ENCODE assay signal across 20 cellular contexts in the genomic region with DNA sequence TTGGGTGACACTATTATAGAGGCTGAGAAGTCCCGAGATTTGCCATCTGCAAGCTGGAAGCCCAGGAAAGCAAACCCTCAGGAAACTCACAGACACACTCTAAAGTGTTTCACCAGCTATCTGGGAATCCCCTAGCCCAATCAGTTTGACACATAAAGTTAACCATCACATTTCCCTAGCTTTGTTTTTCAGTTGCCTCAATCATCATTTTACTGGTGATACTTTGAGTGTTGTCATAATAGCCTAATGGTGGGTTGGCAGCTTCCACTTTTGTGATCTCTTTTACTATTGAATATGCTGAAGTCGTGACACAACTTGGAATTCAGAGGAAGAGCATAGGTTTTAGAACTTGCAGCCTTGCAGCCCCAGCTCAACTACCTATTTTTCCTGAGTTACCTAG. TPM values are rescaled to one million over a fixed set of nuclear protein-coding genes. Genes with fewer than 3 reads are reported as not detected.
DNase-seq lines count a peak whose midpoint lies in the region; ATAC-seq and TF ChIP-seq lines count a peak whose summit lies in the region.
"Had no signal": no experiment of that assay in that cellular context is flagged by ENCODE, and none has a peak within 500 bp of the region (broad histone marks: within the 10 kb centered on the region; RNA-seq: fewer than 3 reads in every experiment).

No MANE protein-coding gene starts in this region.

- TF ChIP-seq CTCF in DND-41 (IDR thresholded peaks at IDR 0.05; ENCODE audit: borderline replicate concordance, extremely low read depth, low read length, poor library complexity, severe bottlenecking), result no peak

- peaks cover 45% of the 10 kb centered on the region for H3K79me2 ChIP-seq in DND-41 (ENCODE audit: insufficient read depth, low read length)

- peaks cover 0 to 33% (median 0%) of the 10 kb centered on the region in 11 experiments; a peak in 7 of 22 replicates for H4K20me1 ChIP-seq in BLaER1 treated with 17β-estradiol and CSF1 and Interleukin-3, amounts not matched to agents 10 nM and 100 nM
- peaks cover 17% of the 10 kb centered on the region; the same call in 1 of the 2 replicates for H4K20me1 ChIP-seq in DND-41 (ENCODE audit: insufficient read depth, low read length)

- H2AFZ ChIP-seq in DND-41 (ENCODE audit: low read depth, low read length), result no peak overlapping the region

- POLR2A ChIA-PET in naive thymus-derived CD8-positive, alpha-beta T cell (lab: Charles Lee), result interaction anchor here (0.8 to 2.3 kb wide), 4 partner anchors 21 to 277 kb away, joined by 3 to 5 read pairs (median 4); a partner anchor contains a TSS

- H3K4me2 ChIP-seq in BLaER1 treated with 17β-estradiol and CSF1 and Interleukin-3, amounts not matched to agents 10 nM and 100 nM, result peak overlapping the region in 9 of 11 experiments; percentile 78 to 100 (median 88); a peak in 12 of 22 replicates
- peak overlapping the region; percentile 97; the same call in 1 of the 2 replicates for H3K4me2 ChIP-seq in DND-41 (ENCODE audit: insufficient read depth, low read length)

- no peaks in the 10 kb centered on the region for H3K27me3 Mint-ChIP-seq in T-helper 1 cell treated with Interleukin-12 subunit alpha and Interleukin-12 subunit beta and Interleukin-4 antibody, amounts not matched to agents 30 μg/mL and 1 μg/mL, for 36 hours (ENCODE audit: low read depth)
- H3K27me3 Mint-ChIP-seq in naive thymus-derived CD8-positive, alpha-beta T cell, result no peaks in the 10 kb centered on the region
- H3K27me3 Mint-ChIP-seq: central memory CD8-positive, alpha-beta T cell; memory B cell; naive B cell had no signal

- H3K27ac Mint-ChIP-seq in T-helper 1 cell treated with Interleukin-12 subunit alpha and Interleukin-12 subunit beta and Interleukin-4 antibody, amounts not matched to agents 30 μg/mL and 1 μg/mL, for 36 hours, result peak overlapping the region; percentile 13
- H3K27ac Mint-ChIP-seq in naive thymus-derived CD8-positive, alpha-beta T cell, result peak overlapping the region in 2 of 10 donors; percentile 3 to 27

- peaks cover 20% of the 10 kb centered on the region for H3K36me3 Mint-ChIP-seq in T-helper 1 cell treated with Interleukin-12 subunit alpha and Interleukin-12 subunit beta and Interleukin-4 antibody, amounts not matched to agents 30 μg/mL and 1 μg/mL, for 36 hours (ENCODE audit: low read depth)
- peaks cover 5 to 33% (median 20%) of the 10 kb centered on the region in 3 donors for H3K36me3 Mint-ChIP-seq in naive thymus-derived CD8-positive, alpha-beta T cell
- H3K36me3 Mint-ChIP-seq: naive B cell had no signal

- H3K9me3 ChIP-seq in BLaER1 treated with 17β-estradiol and CSF1 and Interleukin-3, amounts not matched to agents 10 nM and 100 nM (replicated peaks in 1 of 11), result peaks cover 0 to 22% (median 17%) of the 10 kb centered on the region in 11 experiments; a peak in 18 of 22 replicates
- H3K9me3 ChIP-seq in DND-41 (ENCODE audit: insufficient read depth, low read length, severe bottlenecking), result no peaks in the 10 kb centered on the region

- no peak overlapping the region for H3K27ac ChIP-seq in BLaER1 treated with 17β-estradiol and CSF1 and Interleukin-3, amounts not matched to agents 10 nM and 100 nM
- H3K27ac ChIP-seq in DND-41 (ENCODE audit: low read length), result no peak overlapping the region

- H3K27me3 ChIP-seq in BLaER1 treated with 17β-estradiol and CSF1 and Interleukin-3, amounts not matched to agents 10 nM and 100 nM, result no peaks in the 10 kb centered on the region
- H3K27me3 ChIP-seq in DND-41 (ENCODE audit: insufficient read depth, low read length, poor library complexity), result no peaks in the 10 kb centered on the region

- DNase-seq in DND-41 (no peak), medulla oblongata (ENCODE audit: extremely low spot score) (no peak)
- no peak for DNase-seq in naive thymus-derived CD8-positive, alpha-beta T cell
- DNase-seq: activated CD4-positive, alpha-beta T cell treated with anti-CD3 and anti-CD28 coated beads, Interleukin-2, amount 50 U/mL, for 4 hours; anterior cingulate cortex; GF-D8; KBM-7; naive B cell; NCI-H1048; NCI-H2029 treated with DMSO at 0.1 percent for 48 hours; NCI-H510A had no signal

- no peaks in the 10 kb centered on the region for H3K9me3 Mint-ChIP-seq in T-helper 1 cell treated with Interleukin-12 subunit alpha and Interleukin-12 subunit beta and Interleukin-4 antibody, amounts not matched to agents 30 μg/mL and 1 μg/mL, for 36 hours
- H3K9me3 Mint-ChIP-seq in naive thymus-derived CD8-positive, alpha-beta T cell, result no peaks in the 10 kb centered on the region
- H3K9me3 Mint-ChIP-seq: central memory CD8-positive, alpha-beta T cell; memory B cell; naive B cell had no signal

- peaks cover 25% of the 10 kb centered on the region for H3K4me1 Mint-ChIP-seq in T-helper 1 cell treated with Interleukin-12 subunit alpha and Interleukin-12 subunit beta and Interleukin-4 antibody, amounts not matched to agents 30 μg/mL and 1 μg/mL, for 36 hours (ENCODE audit: low read depth)
- peaks cover 14 to 54% (median 49%) of the 10 kb centered on the region in 4 donors for H3K4me1 Mint-ChIP-seq in naive thymus-derived CD8-positive, alpha-beta T cell

- peak overlapping the region; percentile 46 for H3K4me3 Mint-ChIP-seq in T-helper 1 cell treated with Interleukin-12 subunit alpha and Interleukin-12 subunit beta and Interleukin-4 antibody, amounts not matched to agents 30 μg/mL and 1 μg/mL, for 36 hours
- H3K4me3 Mint-ChIP-seq in naive thymus-derived CD8-positive, alpha-beta T cell, result peak overlapping the region in 6 of 10 donors; percentile 8 to 54 (median 14)

- H3K4me1 ChIP-seq in BLaER1 treated with 17β-estradiol and CSF1 and Interleukin-3, amounts not matched to agents 10 nM and 100 nM, result peaks cover 15 to 41% (median 33%) of the 10 kb centered on the region in 10 experiments
- H3K4me1 ChIP-seq in DND-41 (ENCODE audit: insufficient read depth, low read length), result peaks cover 22% of the 10 kb centered on the region

- no peak overlapping the region for H3K9ac ChIP-seq in BLaER1 treated with 17β-estradiol and CSF1 and Interleukin-3, amounts not matched to agents 10 nM and 100 nM
- H3K9ac ChIP-seq in DND-41 (ENCODE audit: low read depth, low read length), result no peak overlapping the region

- ATAC-seq in DND-41 (ENCODE audit: insufficient read depth, low read depth), result no peak
- no peak for ATAC-seq in naive thymus-derived CD8-positive, alpha-beta T cell
- no peak for ATAC-seq in GM19397 (IDR thresholded peaks at IDR 0.05; ENCODE audit: unreplicated experiment)
- no peak for ATAC-seq in HG03108 (IDR thresholded peaks at IDR 0.05; ENCODE audit: unreplicated experiment)
- ATAC-seq: sciatic nerve had no signal

- peaks cover 26 to 55% (median 43%) of the 10 kb centered on the region in 11 experiments for H3K36me3 ChIP-seq in BLaER1 treated with 17β-estradiol and CSF1 and Interleukin-3, amounts not matched to agents 10 nM and 100 nM
- peaks cover 50% of the 10 kb centered on the region for H3K36me3 ChIP-seq in DND-41 (ENCODE audit: insufficient read depth, low read length)

- no peak overlapping the region for H3K4me3 ChIP-seq in BLaER1 treated with 17β-estradiol and CSF1 and Interleukin-3, amounts not matched to agents 10 nM and 100 nM
- H3K4me3 ChIP-seq in DND-41 (ENCODE audit: low read depth in 1 of 2, low read length in 2 of 2), result no peak overlapping the region

RNA-seq across cellular contexts. Expression of a gene that starts 1.9 kb away (rescaled TPM):
- total RNA-seq in naive thymus-derived CD8-positive, alpha-beta T cell, result 10 to 100 TPM; 68.3 to 73.0 TPM
- 10 to 100 TPM; 48.3 to 71.7 (median 50.4) TPM for polyA plus RNA-seq in naive thymus-derived CD8-positive, alpha-beta T cell

RNA-seq across cellular contexts. Expression of a gene that starts 16.8 kb away (rescaled TPM):
- total RNA-seq in naive thymus-derived CD8-positive, alpha-beta T cell, result under 1 TPM in 1 of 2 experiments, not detected in 1; 0.05 TPM
- polyA plus RNA-seq in naive thymus-derived CD8-positive, alpha-beta T cell, result not detected
- total RNA-seq: epithelial cell of proximal tubule had no signal

RNA-seq across cellular contexts. Expression of a gene that starts 41.3 kb away (rescaled TPM):
- total RNA-seq in naive thymus-derived CD8-positive, alpha-beta T cell, result 1 to 10 TPM in 1 of 2 experiments, under 1 TPM in 1; 0.66 to 2.1 TPM
- polyA plus RNA-seq in naive thymus-derived CD8-positive, alpha-beta T cell, result not detected

RNA-seq across cellular contexts. Expression of a gene that starts 49.0 kb away (rescaled TPM):
- total RNA-seq in naive thymus-derived CD8-positive, alpha-beta T cell, result not detected
- not detected for polyA plus RNA-seq in naive thymus-derived CD8-positive, alpha-beta T cell
- total RNA-seq: epithelial cell of proximal tubule, frontal cortex, sciatic nerve had no signal

RNA-seq across cellular contexts. Expression of a gene that starts 54.3 kb away (rescaled TPM):
- total RNA-seq in naive thymus-derived CD8-positive, alpha-beta T cell, result 10 to 100 TPM; 20.5 to 20.9 TPM
- 10 to 100 TPM in 1 of 3 donors, 1 to 10 TPM in 2; 3.3 to 12.6 (median 9.7) TPM for polyA plus RNA-seq in naive thymus-derived CD8-positive, alpha-beta T cell
